Comparison of ENCODE assay signal across 7 cellular contexts in the genomic region with DNA sequence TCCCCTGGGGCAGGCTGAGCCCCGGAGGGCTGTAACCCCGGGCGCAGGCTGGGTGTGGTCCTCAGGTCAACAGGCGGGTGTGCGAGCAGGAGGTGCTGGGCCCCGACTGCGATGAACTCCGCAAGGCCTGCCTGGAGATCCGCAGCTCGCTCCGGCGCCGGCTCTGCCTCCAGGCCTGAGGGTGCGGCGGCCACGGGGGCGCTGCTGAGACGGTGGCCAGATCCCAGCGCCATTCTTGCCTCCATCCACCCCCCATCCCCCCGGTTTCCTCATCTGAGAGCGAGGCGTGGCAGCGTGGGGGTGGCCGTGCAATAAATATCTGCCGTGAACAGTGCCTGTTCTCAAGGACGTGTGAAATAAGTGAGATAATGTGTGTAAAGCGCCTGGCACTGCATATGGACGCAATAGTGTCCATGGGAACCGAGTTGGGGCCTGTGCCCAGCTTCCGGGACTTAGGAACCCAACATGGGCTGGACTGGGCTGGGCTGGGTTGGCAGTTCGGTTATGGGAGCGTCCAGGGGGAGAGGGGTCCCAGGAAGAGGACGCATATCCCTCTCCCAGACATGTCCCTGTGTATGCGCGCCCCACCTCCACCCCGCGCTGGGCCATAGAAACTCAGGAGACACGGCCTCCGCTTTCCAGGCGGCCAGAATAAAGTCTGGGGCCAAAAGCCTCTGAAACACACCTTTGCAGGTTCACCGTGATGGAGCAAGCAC. TPM values are rescaled to one million over a fixed set of nuclear protein-coding genes. Genes with fewer than 3 reads are reported as not detected.
DNase-seq lines count a peak whose midpoint lies in the region; ATAC-seq and TF ChIP-seq lines count a peak whose summit lies in the region.

No MANE protein-coding gene starts in this region.

- H3K4me2 ChIP-seq in OCI-LY1 (ENCODE audit: low read length): peak overlapping the region; percentile 100
- peak overlapping the region; percentile 60 for H3K4me2 ChIP-seq in neural cell (ENCODE audit: low read length)

- H4K20me1 ChIP-seq in OCI-LY1 (ENCODE audit: insufficient read depth, low read length) (no peaks in the 10 kb centered on the region), neural cell (ENCODE audit: insufficient read depth) (no peaks in the 10 kb centered on the region)

- TF ChIP-seq RAD21 in neural cell (conservative IDR thresholded peaks at IDR 0.05): no peak

- ATAC-seq in HG02870 (IDR thresholded peaks at IDR 0.05; ENCODE audit: unreplicated experiment) (peak; percentile 3), aorta (ENCODE audit: low FRiP score) (peak; percentile 50)

- DNase-seq in GM06990 (ENCODE audit: extremely low read depth, insufficient read length) (peak; percentile 82), germinal center (ENCODE audit: low spot score) (peak; percentile 60), aorta (peak; percentile 80 to 87)
- DNase-seq in activated naive CD4-positive, alpha-beta T cell treated with anti-CD3 and anti-CD28 coated beads, Interleukin-2, amount 50 U/mL, for 16 hours: peak; percentile 50

- intact Hi-C loops in aorta (cut with DNase I): no loop called here

- 16 to 17% methylated on average over 41 of the region's 41 CpGs for WGBS in aorta, 2 donors

- H3F3A ChIP-seq in OCI-LY1 (ENCODE audit: insufficient read depth, low read length) (no peaks in the 10 kb centered on the region), neural cell (ENCODE audit: insufficient read depth, low read length, poor library complexity, severe bottlenecking) (peaks cover 6% of the 10 kb centered on the region)

- H3K4me3 ChIP-seq in GM06990 (replicated peaks; ENCODE audit: low read depth, low read length): peak overlapping the region; percentile 75
- H3K4me3 ChIP-seq in OCI-LY1 (ENCODE audit: low read depth, low read length, poor library complexity, severe bottlenecking): peak overlapping the region; percentile 78
- peak overlapping the region; percentile 89 for H3K4me3 ChIP-seq in neural cell (ENCODE audit: low read length)
- peak overlapping the region; percentile 37 to 60 for H3K4me3 ChIP-seq in aorta (ENCODE audit: low read length in 2 of 2)

- H3K27ac ChIP-seq in OCI-LY1 (ENCODE audit: low read depth, low read length, poor library complexity, severe bottlenecking): no peak overlapping the region
- H3K27ac ChIP-seq in neural cell (ENCODE audit: low read length): peak overlapping the region; percentile 71
- peak overlapping the region in 1 of 2 donors; percentile 70 for H3K27ac ChIP-seq in aorta (ENCODE audit: low read depth in 1 of 2, low read length in 2 of 2)

- H3K9me3 ChIP-seq in OCI-LY1 (ENCODE audit: low read length): no peaks in the 10 kb centered on the region
- H3K9me3 ChIP-seq in neural cell (ENCODE audit: low read length): no peaks in the 10 kb centered on the region
- no peaks in the 10 kb centered on the region for H3K9me3 ChIP-seq in aorta (ENCODE audit: control insufficient read depth, low read length)

- H2AFZ ChIP-seq in OCI-LY1 (ENCODE audit: low read length): 0 out of 2 replicates have a peak overlapping the region, but pooled peaks have one; percentile 25
- H2AFZ ChIP-seq in neural cell (ENCODE audit: low read depth, low read length): peak overlapping the region; percentile 90

- H3K36me3 ChIP-seq in GM06990 (ENCODE audit: control insufficient read depth, insufficient read depth, low read length): no peaks in the 10 kb centered on the region
- no peaks in the 10 kb centered on the region for H3K36me3 ChIP-seq in OCI-LY1 (ENCODE audit: insufficient read depth, low read length)
- H3K36me3 ChIP-seq in neural cell (ENCODE audit: insufficient read depth, low read length): no peaks in the 10 kb centered on the region
- H3K36me3 ChIP-seq in aorta (ENCODE audit: control insufficient read depth in 1 of 2, insufficient read depth in 2 of 2, low read length in 1 of 2): no peaks in the 10 kb centered on the region

- no peaks in the 10 kb centered on the region; the same call in 1 of the 2 replicates for H3K27me3 ChIP-seq in GM06990 (replicated peaks; ENCODE audit: control insufficient read depth, insufficient read depth, low read length)
- peaks cover 8% of the 10 kb centered on the region; the same call in 1 of the 2 replicates for H3K27me3 ChIP-seq in OCI-LY1 (ENCODE audit: insufficient read depth, low read length)
- no peaks in the 10 kb centered on the region for H3K27me3 ChIP-seq in neural cell (ENCODE audit: insufficient read depth, low read depth, low read length)
- no peaks in the 10 kb centered on the region for H3K27me3 ChIP-seq in aorta (ENCODE audit: control insufficient read depth in 1 of 2, insufficient read depth in 2 of 2, low read length in 1 of 2)

- TF ChIP-seq EP300 in neural cell (conservative IDR thresholded peaks at IDR 0.05; ENCODE audit: poor library complexity, severe bottlenecking): no peak

- H3K9ac ChIP-seq in OCI-LY1 (ENCODE audit: low read length) (peak overlapping the region; percentile 72), neural cell (ENCODE audit: low read length) (peak overlapping the region; percentile 78)

- H3K79me2 ChIP-seq in OCI-LY1 (ENCODE audit: insufficient read depth, low read length): no peaks in the 10 kb centered on the region
- no peaks in the 10 kb centered on the region for H3K79me2 ChIP-seq in neural cell (replicated peaks; ENCODE audit: insufficient read depth, low read length)

- H3K9me2 ChIP-seq in OCI-LY1 (ENCODE audit: low read depth, low read length) (no peaks in the 10 kb centered on the region), neural cell (ENCODE audit: insufficient read depth, low read length) (no peaks in the 10 kb centered on the region)

- H3K4me1 ChIP-seq in OCI-LY1 (ENCODE audit: insufficient read depth, low read length, severe bottlenecking): peaks cover 21% of the 10 kb centered on the region
- no peaks in the 10 kb centered on the region for H3K4me1 ChIP-seq in aorta (ENCODE audit: control insufficient read depth in 1 of 2, insufficient read depth in 2 of 2, low read length in 2 of 2)

- peak; percentile 65 for TF ChIP-seq CTCF in GM06990 (IDR thresholded peaks at IDR 0.05; ENCODE audit: insufficient read depth, low read length, poor library complexity, severe bottlenecking)
- peak; percentile 62; the same call in 1 of the 2 replicates for TF ChIP-seq CTCF in OCI-LY1 (IDR thresholded peaks at IDR 0.05; ENCODE audit: low read length)
- TF ChIP-seq CTCF in neural cell (IDR thresholded peaks at IDR 0.05; ENCODE audit: poor library complexity, severe bottlenecking): peak; percentile 58

TF ChIP-seq in neural cell, 6 proteins besides CTCF, POLR2A, EP300 and RAD21:
- TF ChIP-seq POLR2AphosphoS5 (IDR thresholded peaks at IDR 0.05) (no peak), EZH2 (IDR thresholded peaks at IDR 0.05; ENCODE audit: borderline replicate concordance, insufficient read depth, low read length, poor library complexity, severe bottlenecking) (no peak), REST (IDR thresholded peaks at IDR 0.05; ENCODE audit: borderline replicate concordance) (peak; percentile 50), MXI1 (conservative IDR thresholded peaks at IDR 0.05; ENCODE audit: poor library complexity, severe bottlenecking) (no peak), TAF1 (IDR thresholded peaks at IDR 0.05; ENCODE audit: low read depth) (no peak), SMC3 (conservative IDR thresholded peaks at IDR 0.05; ENCODE audit: poor library complexity) (no peak)
TF ChIP-seq in neural cell: peak in this region for 1.

RNA-seq across cellular contexts. Expression of gene ZNF213, which starts 15.0 kb away (rescaled TPM):
- polyA plus RNA-seq in neural cell: 5.1 and 9.8 TPM in 2 replicates
- polyA minus RNA-seq in neural cell: 11.6 and 17.0 TPM in 2 replicates
- total RNA-seq in aorta: 1 to 10 TPM; 8.0 to 8.6 TPM
- 1 to 10 TPM; 2.3 to 5.6 TPM for polyA plus RNA-seq in aorta

RNA-seq across cellular contexts. Expression of gene ZNF205, which starts 37.4 kb away (rescaled TPM):
- polyA plus RNA-seq in neural cell: 30.0 and 39.4 TPM in 2 replicates
- polyA minus RNA-seq in neural cell: 26.9 and 31.9 TPM in 2 replicates
- 10 to 100 TPM in 1 of 2 donors, 1 to 10 TPM in 1; 7.1 to 10.0 TPM for total RNA-seq in aorta
- 10 to 100 TPM in 1 of 2 donors, 1 to 10 TPM in 1; 8.9 to 36.6 TPM for polyA plus RNA-seq in aorta

RNA-seq across cellular contexts. Expression of gene OR1F1, which starts 38.2 kb away (rescaled TPM):
- 2.5 and 2.7 TPM in 2 replicates for polyA plus RNA-seq in neural cell
- 0.69 and 1.7 TPM in 2 replicates for polyA minus RNA-seq in neural cell
- total RNA-seq in aorta: not detected
- not detected for polyA plus RNA-seq in aorta

RNA-seq across cellular contexts. Expression of gene ZSCAN10, which starts 50.7 kb away (rescaled TPM):
- 0.10 TPM in 1 of 2 replicates, not detected in the other for polyA plus RNA-seq in neural cell
- polyA minus RNA-seq in neural cell: not detected in 2 replicates
- total RNA-seq in aorta: not detected
- polyA plus RNA-seq in aorta: not detected
